10 cellular contexts compared by ENCODE assay signal in the genomic region with DNA sequence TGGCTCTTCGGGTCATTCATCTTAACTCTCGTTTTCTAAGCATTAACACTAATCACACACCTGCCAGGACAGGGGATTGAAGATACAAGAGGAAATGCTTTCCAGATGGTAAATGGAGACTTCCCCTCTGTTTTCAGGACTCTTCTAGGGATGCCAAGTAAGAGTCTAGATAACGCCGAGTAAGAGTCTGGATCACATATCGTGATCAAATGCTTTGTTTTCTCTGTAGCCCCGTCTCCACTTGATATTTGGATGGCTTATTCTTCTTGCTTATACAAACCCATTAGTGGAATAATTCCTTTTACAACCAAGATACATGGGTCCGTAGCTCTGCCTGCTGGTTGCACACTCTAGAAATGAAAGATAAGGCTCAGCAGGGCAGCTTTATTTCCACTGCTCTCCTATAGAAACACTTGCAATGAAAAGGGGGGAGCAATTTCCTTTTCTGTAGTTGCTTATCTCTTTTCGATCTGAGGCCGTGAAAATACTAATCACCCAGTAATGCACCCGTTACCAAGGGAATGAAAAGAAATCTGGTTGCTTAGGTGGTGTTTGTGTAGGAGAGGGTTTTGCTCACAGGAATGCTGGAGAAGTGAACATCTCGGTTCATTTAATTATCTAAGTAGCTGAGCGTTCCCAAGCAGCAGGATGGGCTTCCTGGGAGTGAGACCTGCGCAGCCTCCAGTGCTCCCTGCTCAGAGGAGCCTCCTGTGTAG.
DNase-seq lines count a peak whose midpoint lies in the region; ATAC-seq, FAIRE-seq and TF ChIP-seq lines count a peak whose summit lies in the region.
"Had no signal": no experiment of that assay in that cellular context is flagged by ENCODE, and none has a peak within 500 bp of the region (broad histone marks: within the 10 kb centered on the region; RNA-seq: fewer than 3 reads in every experiment).

No MANE protein-coding gene starts in this region.

- peak; percentile 69 for DNase-seq in DMS79 (lab: John Stamatoyannopoulos, UW)
- DNase-seq in NCI-H460 (ENCODE audit: extremely low read depth, low read depth), result peak; percentile 1
- DNase-seq in coronary artery (ENCODE audit: low spot score), result no peak
- DNase-seq in neural progenitor cell (ENCODE audit: low spot score), result peak; percentile 10
- no peak for DNase-seq in HepG2 (ENCODE audit: low spot score)
- no peak for DNase-seq in GM12891 (ENCODE audit: insufficient read length, low spot score)
- no peak for DNase-seq in natural killer cell
- DNase-seq in D341Med (ENCODE audit: low spot score), result no peak
- DNase-seq: CD8-positive, alpha-beta memory T cell; T-helper 17 cell had no signal

- H3K4me1 Mint-ChIP-seq in neural progenitor cell, result peaks cover 46% of the 10 kb centered on the region
- no peaks in the 10 kb centered on the region for H3K4me1 Mint-ChIP-seq in natural killer cell
- H3K4me1 Mint-ChIP-seq: CD8-positive, alpha-beta memory T cell; T-helper 17 cell had no signal

- no TSS peak for BruUV-seq in HepG2 (replicated peaks; lab: Mats Ljungman, UMichigan)

- ATAC-seq in HepG2 (no peak), natural killer cell (no peak)
- ATAC-seq: T-helper 17 cell had no signal

- H3K27me3 Mint-ChIP-seq in neural progenitor cell (ENCODE audit: insufficient read depth, low read depth), result peaks cover 7% of the 10 kb centered on the region
- no peaks in the 10 kb centered on the region for H3K27me3 Mint-ChIP-seq in natural killer cell (ENCODE audit: low read depth in 2 of 2)
- H3K27me3 Mint-ChIP-seq: CD8-positive, alpha-beta memory T cell had no signal

- H3K4me3 Mint-ChIP-seq in neural progenitor cell, result peak overlapping the region; percentile 80
- no peak overlapping the region for H3K4me3 Mint-ChIP-seq in natural killer cell
- H3K4me3 Mint-ChIP-seq: CD8-positive, alpha-beta memory T cell; T-helper 17 cell had no signal

- H3F3A ChIP-seq in neural progenitor cell (ENCODE audit: low read depth), result peaks cover 9% of the 10 kb centered on the region

- FAIRE-seq in HepG2 (lab: Jason Lieb, UNC), result no peak
- FAIRE-seq in GM12891 (lab: Jason Lieb, UNC), result no peak

- TF ChIP-seq RAD21 in HepG2 (CRISPR knock-in tag; IDR thresholded peaks at IDR 0.05), result no peak

- TF ChIP-seq EP300 in HepG2 (IDR thresholded peaks at IDR 0.05; ENCODE audit: low read depth in 2 of 2, low read length in 2 of 2) (no peak), HepG2 (CRISPR knock-in tag; IDR thresholded peaks at IDR 0.05; ENCODE audit: borderline replicate concordance) (no peak)

- TF ChIP-seq CTCF in coronary artery (IDR thresholded peaks at IDR 0.05), result no peak
- TF ChIP-seq CTCF in neural progenitor cell (IDR thresholded peaks at IDR 0.05), result no peak
- TF ChIP-seq CTCF in HepG2 (CRISPR knock-in tag; IDR thresholded peaks at IDR 0.05), result no peak
- TF ChIP-seq CTCF in natural killer cell (IDR thresholded peaks at IDR 0.05), result no peak

- peaks cover 13% of the 10 kb centered on the region for H3K4me1 ChIP-seq in neural progenitor cell
- H3K4me1 ChIP-seq in HepG2 (ENCODE audit: insufficient read depth, low read length), result 0 out of 2 replicates have a peak, but pooled peaks cover 9% of the 10 kb centered on the region

- peaks cover 15% of the 10 kb centered on the region for H3K9me3 Mint-ChIP-seq in neural progenitor cell
- peaks cover 0 to 2% of the 10 kb centered on the region in 2 donors for H3K9me3 Mint-ChIP-seq in natural killer cell

- no peaks in the 10 kb centered on the region for H4K20me1 ChIP-seq in neural progenitor cell (ENCODE audit: low read depth)
- H4K20me1 ChIP-seq in HepG2 (ENCODE audit: insufficient read depth, low read length), result no peaks in the 10 kb centered on the region

- POLR2A ChIA-PET in HepG2 (lab: Yijun Ruan, JAX), result no interaction called here

- peak overlapping the region; percentile 9 for H3K4me2 ChIP-seq in neural progenitor cell
- H3K4me2 ChIP-seq in HepG2 (ENCODE audit: low read depth, low read length), result no peak overlapping the region

- 76% methylated on average over 13 of the region's 13 CpGs for WGBS in HepG2 (ENCODE audit: low lambda C conversion rate)

- H3K9me3 ChIP-seq in neural progenitor cell (ENCODE audit: low read depth) (no peaks in the 10 kb centered on the region), HepG2 (ENCODE audit: low read length) (no peaks in the 10 kb centered on the region)

- in situ Hi-C loops in HepG2 (cut with HindIII; ENCODE audit: extremely low pct_ligation_motif_present, low pct_unique_long_range_greater_than_20kb), result no loop called here

- CTCF ChIA-PET in HepG2 (lab: Yijun Ruan, JAX; ENCODE audit: low intra/inter-chr PET ratio, low total read pairs), result no interaction called here

- no peak for TF ChIP-seq POLR2A in HepG2 (IDR thresholded peaks at IDR 0.05; ENCODE audit: insufficient read depth in 1 of 2, low read depth in 2 of 2, low read length in 2 of 2)
- no peak for TF ChIP-seq POLR2A in GM12891 (IDR thresholded peaks at IDR 0.05; ENCODE audit: low read depth, low read length)

- H3K36me3 Mint-ChIP-seq in neural progenitor cell (peaks cover 11% of the 10 kb centered on the region), natural killer cell (no peaks in the 10 kb centered on the region)
- H3K36me3 Mint-ChIP-seq: CD8-positive, alpha-beta memory T cell had no signal

- H3K27ac ChIP-seq in coronary artery, result peak overlapping the region in 1 of 2 donors; percentile 42
- no peak overlapping the region for H3K27ac ChIP-seq in neural progenitor cell
- H3K27ac ChIP-seq in HepG2 (ENCODE audit: extremely low read length, insufficient read depth, low read length), result no peak overlapping the region

- H3K79me2 ChIP-seq in neural progenitor cell (ENCODE audit: low read depth) (no peaks in the 10 kb centered on the region), HepG2 (ENCODE audit: insufficient read depth, low read length) (no peaks in the 10 kb centered on the region)

- H3K36me3 ChIP-seq in neural progenitor cell (no peaks in the 10 kb centered on the region), HepG2 (replicated peaks in 1 of 2; ENCODE audit: control insufficient read depth in 1 of 2, insufficient read depth in 2 of 2, low read length in 2 of 2) (no peaks in the 10 kb centered on the region)

- H2AFZ ChIP-seq in neural progenitor cell (replicated peaks), result peak overlapping the region; percentile 6
- no peak overlapping the region for H2AFZ ChIP-seq in HepG2 (ENCODE audit: low read length)

- H3K27me3 ChIP-seq in neural progenitor cell (no peaks in the 10 kb centered on the region), HepG2 (ENCODE audit: control insufficient read depth in 1 of 2, insufficient read depth in 2 of 2, low read length in 2 of 2) (peaks cover 0 to 19% of the 10 kb centered on the region in 2 experiments; a peak in 2 of 5 replicates)

- H3K9ac ChIP-seq in neural progenitor cell, result no peak overlapping the region
- no peak overlapping the region for H3K9ac ChIP-seq in HepG2 (ENCODE audit: insufficient read depth, low read depth, low read length)

- intact Hi-C loops in HepG2 (cut with micrococcal nuclease; ENCODE audit: unreplicated experiment), result no loop called here
- intact Hi-C loops in natural killer cell (cut with micrococcal nuclease), result no loop called here

- H3K4me3 ChIP-seq in coronary artery, result peak overlapping the region; percentile 43
- no peak overlapping the region for H3K4me3 ChIP-seq in neural progenitor cell
- H3K4me3 ChIP-seq in HepG2 (replicated peaks in 1 of 3; ENCODE audit: insufficient read depth in 1 of 3, low read depth in 2 of 3, low read length in 3 of 3), result no peak overlapping the region

- peak overlapping the region; percentile 98 for H3K27ac Mint-ChIP-seq in neural progenitor cell
- no peak overlapping the region for H3K27ac Mint-ChIP-seq in natural killer cell
- H3K27ac Mint-ChIP-seq: CD8-positive, alpha-beta memory T cell; T-helper 17 cell had no signal

TF ChIP-seq in HepG2, 621 proteins besides CTCF, POLR2A, EP300 and RAD21 (continues in another document):
- no peak for TF ChIP-seq MAFK (conservative IDR thresholded peaks at IDR 0.05 in 1 of 2, IDR thresholded peaks at IDR 0.05 in 1 of 2; ENCODE audit: low read length in 2 of 2)
- TF ChIP-seq, protein P1, sequence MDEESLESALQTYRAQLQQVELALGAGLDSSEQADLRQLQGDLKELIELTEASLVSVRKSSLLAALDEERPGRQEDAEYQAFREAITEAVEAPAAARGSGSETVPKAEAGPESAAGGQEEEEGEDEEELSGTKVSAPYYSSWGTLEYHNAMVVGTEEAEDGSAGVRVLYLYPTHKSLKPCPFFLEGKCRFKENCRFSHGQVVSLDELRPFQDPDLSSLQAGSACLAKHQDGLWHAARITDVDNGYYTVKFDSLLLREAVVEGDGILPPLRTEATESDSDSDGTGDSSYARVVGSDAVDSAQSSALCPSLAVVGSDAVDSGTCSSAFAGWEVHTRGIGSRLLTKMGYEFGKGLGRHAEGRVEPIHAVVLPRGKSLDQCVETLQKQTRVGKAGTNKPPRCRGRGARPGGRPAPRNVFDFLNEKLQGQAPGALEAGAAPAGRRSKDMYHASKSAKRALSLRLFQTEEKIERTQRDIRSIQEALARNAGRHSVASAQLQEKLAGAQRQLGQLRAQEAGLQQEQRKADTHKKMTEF (CRISPR knock-in tag; IDR thresholded peaks at IDR 0.05), result no peak

TF ChIP-seq in GM12891, 5 proteins besides CTCF, POLR2A, EP300 and RAD21:
- TF ChIP-seq TAF1 (IDR thresholded peaks at IDR 0.05; ENCODE audit: low read depth, low read length) (no peak), POU2F2 (IDR thresholded peaks at IDR 0.05; ENCODE audit: low read depth, low read length) (no peak)

Comparison
In these comparisons a context has a peak if more than half of its experiments do, and no peak if none do; other contexts are left out.
1. DNase-seq: peak in DMS79 (single experiment), NCI-H460 (single experiment) and neural progenitor cell (single experiment); none in coronary artery (single experiment), HepG2 (single experiment), GM12891 (single experiment), natural killer cell (single experiment) and D341Med (single experiment).